Comparison of ENCODE assay signal across 1 cellular context in genomic region chr3:179606534-179607085, GRCh38.
A peak's percentile ranks its signal among the peaks of the same experiment; 100 is the strongest.
TF ChIP-seq lines count a peak whose summit lies in the region.

No MANE protein-coding gene starts in this region.

TF ChIP-seq in K562, 482 proteins besides CTCF, POLR2A, EP300 and RAD21:
- TF ChIP-seq SPI1 (IDR thresholded peaks at IDR 0.05; ENCODE audit: borderline replicate concordance, low read depth, low read length) (peak; percentile 35; the same call in 1 of the 2 replicates), SNIP1 (IDR thresholded peaks at IDR 0.05; ENCODE audit: low read depth) (no peak)
